ENCODE assay signal across 17 cellular contexts in the genomic region with DNA sequence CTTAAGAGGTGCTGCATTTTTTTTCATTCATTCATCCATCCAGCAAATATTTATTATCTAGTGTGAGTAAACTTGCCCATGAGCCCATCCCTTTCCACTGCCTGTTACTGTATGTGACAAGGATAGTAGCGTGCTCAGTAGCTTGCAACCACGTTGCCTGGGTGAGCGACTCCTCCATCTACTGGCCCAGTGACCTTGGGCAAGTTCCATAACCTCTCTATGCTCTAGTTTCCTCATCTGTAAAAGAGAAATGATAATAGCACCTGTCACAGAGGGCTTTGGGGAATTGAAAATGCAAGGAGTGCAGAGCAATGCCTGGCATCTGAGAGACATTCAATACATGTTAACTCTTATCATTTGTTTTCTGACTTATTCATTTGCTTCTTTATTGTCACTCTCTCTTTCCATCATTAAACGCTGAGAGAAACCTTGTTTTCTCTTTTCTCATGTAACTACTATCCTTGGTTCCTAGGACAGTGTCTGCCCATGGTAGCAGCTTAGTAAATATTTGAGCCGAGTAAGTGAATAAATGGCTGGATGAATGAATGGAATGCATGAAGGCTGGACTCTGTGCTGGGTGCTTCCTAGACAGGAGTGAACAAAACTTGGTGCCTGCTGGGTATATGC. TPM values are rescaled to one million over a fixed set of nuclear protein-coding genes. Genes with fewer than 3 reads are reported as not detected.
DNase-seq lines count a peak whose midpoint lies in the region; ATAC-seq, FAIRE-seq and TF ChIP-seq lines count a peak whose summit lies in the region.
"Had no signal": no experiment of that assay in that cellular context is flagged by ENCODE, and none has a peak within 500 bp of the region (broad histone marks: within the 10 kb centered on the region; RNA-seq: fewer than 3 reads in every experiment).

No MANE protein-coding gene starts in this region.

- TF ChIP-seq CTCF in GM12865 (IDR thresholded peaks at IDR 0.05; ENCODE audit: insufficient read depth, low read depth, low read length, missing control alignments): no peak
- no peak for TF ChIP-seq CTCF in activated B cell treated with CpG ODN at 0.5 μM for 24 hours (IDR thresholded peaks at IDR 0.05)
- no peak for TF ChIP-seq CTCF in pancreas (IDR thresholded peaks at IDR 0.05)

- H3K36me3 ChIP-seq in pancreas: no peaks in the 10 kb centered on the region
- H3K36me3 ChIP-seq: prostate gland, vagina had no signal

- no peaks in the 10 kb centered on the region for H3K9me3 ChIP-seq in pancreas
- H3K9me3 ChIP-seq: mucosa of descending colon, prostate gland, vagina had no signal

- no peak overlapping the region for H3K27ac ChIP-seq in pancreas
- H3K27ac ChIP-seq: KMS-11, prostate gland, vagina had no signal

- no peaks in the 10 kb centered on the region for H3K27me3 ChIP-seq in pancreas
- H3K27me3 ChIP-seq: vagina had no signal

- intact Hi-C loops in activated B cell treated with CpG ODN at 0.5 μM for 24 hours (cut with micrococcal nuclease): loop anchor here (1.0 kb wide), 1 partner anchor 17 kb away; no protein-coding TSS in a partner anchor
- intact Hi-C loops in pancreas (cut with DNase I): no loop called here

- ATAC-seq in GM19468 (IDR thresholded peaks at IDR 0.05; ENCODE audit: extremely low read depth, unreplicated experiment) (peak; percentile 50), HG02938 (IDR thresholded peaks at IDR 0.05; ENCODE audit: unreplicated experiment) (peak; percentile 45), activated B cell treated with CpG ODN at 0.5 μM for 24 hours (ENCODE audit: low read depth) (peak; percentile 69), pancreas (no peak)
- ATAC-seq: activated CD4-positive, alpha-beta T cell treated with anti-CD3 and anti-CD28 coated beads for 36 hours; mucosa of descending colon had no signal

- H3K4me1 ChIP-seq in pancreas: peaks cover 3 to 13% (median 5%) of the 10 kb centered on the region in 3 donors

- FAIRE-seq in pancreas (lab: Jason Lieb, UNC): no peak
- FAIRE-seq: frontal cortex had no signal

- peak overlapping the region; percentile 69 for H3K27ac Mint-ChIP-seq in activated B cell treated with CpG ODN at 0.5 μM for 24 hours
- H3K27ac Mint-ChIP-seq: activated CD4-positive, alpha-beta T cell treated with anti-CD3 and anti-CD28 coated beads for 36 hours had no signal

- 93 to 95% methylated on average over 5 of the region's 5 CpGs for WGBS in pancreas, 2 donors

- DNase-seq in GM12865 (ENCODE audit: low read depth) (peak; percentile 74), activated B cell treated with CpG ODN at 0.5 μM for 24 hours (no peak), pancreas (no peak), NCI-H774 (lab: John Stamatoyannopoulos, UW) (no peak), 8988T (no peak)
- DNase-seq in activated T-cell treated with anti-CD3 and anti-CD28 coated beads, Interleukin-2, amount 50 U/mL, for 1 hour: no peak
- DNase-seq: activated CD4-positive, alpha-beta T cell treated with anti-CD3 and anti-CD28 coated beads for 36 hours; effector memory CD4-positive, alpha-beta T cell; mucosa of descending colon; NCI-H2029; stimulated activated CD4-positive, alpha-beta T cell treated with anti-CD3 and anti-CD28 coated beads, Interleukin-1b, Interleukin-23, amount 100 ng/mL, for 48 hours had no signal

- H3K4me3 ChIP-seq in GM12865 (ENCODE audit: low read depth, low read length) (no peak overlapping the region), pancreas (no peak overlapping the region)
- H3K4me3 ChIP-seq: mucosa of descending colon, prostate gland, vagina had no signal

- peaks cover 9% of the 10 kb centered on the region for H3K36me3 Mint-ChIP-seq in activated B cell treated with CpG ODN at 0.5 μM for 24 hours (ENCODE audit: low read depth)

- H3K4me1 Mint-ChIP-seq in activated B cell treated with CpG ODN at 0.5 μM for 24 hours: peaks cover 92% of the 10 kb centered on the region

- CTCF ChIA-PET in activated B cell treated with CpG ODN at 0.5 μM for 24 hours (lab: Charles Lee): interaction anchor here (1.0 to 2.0 kb wide), 2 partner anchors 21 to 29 kb away, joined by 3 to 8 read pairs; no protein-coding TSS in a partner anchor

- POLR2A ChIA-PET in activated B cell treated with CpG ODN at 0.5 μM for 24 hours (lab: Charles Lee): interaction anchor here (0.8 to 2.4 kb wide), 5 partner anchors 12 to 21 kb away, joined by 3 to 13 read pairs (median 3); a partner anchor contains a TSS

- H3K27me3 Mint-ChIP-seq in activated B cell treated with CpG ODN at 0.5 μM for 24 hours: no peaks in the 10 kb centered on the region
- H3K27me3 Mint-ChIP-seq: activated CD4-positive, alpha-beta T cell treated with anti-CD3 and anti-CD28 coated beads for 36 hours had no signal

- no peaks in the 10 kb centered on the region for H3K9me3 Mint-ChIP-seq in activated B cell treated with CpG ODN at 0.5 μM for 24 hours

- H3K4me3 Mint-ChIP-seq in activated B cell treated with CpG ODN at 0.5 μM for 24 hours: peak overlapping the region; percentile 32
- H3K4me3 Mint-ChIP-seq: activated CD4-positive, alpha-beta T cell treated with anti-CD3 and anti-CD28 coated beads for 36 hours had no signal

RNA-seq across cellular contexts. Expression of a gene that starts 19.9 kb away (rescaled TPM):
- total RNA-seq in activated B cell treated with CpG ODN at 0.5 μM for 24 hours (44.0 and 46.3 TPM in 2 replicates), pancreas (10 to 100 TPM in 1 of 6 donors, 1 to 10 TPM in 5; 3.0 to 10.5 (median 4.2) TPM)
- 1 to 10 TPM; 2.0 to 3.4 TPM for polyA plus RNA-seq in pancreas

Comparison
In these comparisons a context has a peak if more than half of its experiments do, and no peak if none do; other contexts are left out.
1. ATAC-seq: peak in GM19468 (single experiment), HG02938 (single experiment) and activated B cell treated with CpG ODN at 0.5 μM for 24 hours (single experiment); none in pancreas (0 of 4).